Comparison of ENCODE assay signal across 15 cellular contexts in genomic region chr22:41911292-41911611, GRCh38. TPM values are rescaled to one million over a fixed set of nuclear protein-coding genes. Genes with fewer than 3 reads are reported as not detected.
DNase-seq lines count a peak whose midpoint lies in the region; ATAC-seq and TF ChIP-seq lines count a peak whose summit lies in the region.
"Had no signal": no experiment of that assay in that cellular context is flagged by ENCODE, and none has a peak within 500 bp of the region (broad histone marks: within the 10 kb centered on the region; RNA-seq: fewer than 3 reads in every experiment).

No MANE protein-coding gene starts in this region.

- H3K27ac ChIP-seq in SU-DHL-6 (ENCODE audit: low read depth, low read length), result no peak overlapping the region
- H3K27ac ChIP-seq: parathyroid adenoma had no signal

- no peak overlapping the region for H3K27ac Mint-ChIP-seq in activated naive CD4-positive, alpha-beta T cell treated with anti-CD3 and anti-CD28 coated beads, Interleukin-2, amount 50 U/mL, for 24 hours
- H3K27ac Mint-ChIP-seq in immature natural killer cell, result no peak overlapping the region
- peak overlapping the region; percentile 83 for H3K27ac Mint-ChIP-seq in stimulated activated memory B cell treated with anti-CD40 and anti-IgM and Interleukin-4, amounts not matched to agents 10 μg/mL and 1 μg/mL and 100 μg/mL, for 72 hours

- no peak for ATAC-seq in stimulated activated memory B cell treated with anti-CD40 and anti-IgM and Interleukin-4, amounts not matched to agents 10 μg/mL and 1 μg/mL and 100 μg/mL, for 72 hours

- no peaks in the 10 kb centered on the region for H3K27me3 ChIP-seq in SU-DHL-6 (ENCODE audit: low read length)

- no peaks in the 10 kb centered on the region for H3K9me3 Mint-ChIP-seq in activated naive CD4-positive, alpha-beta T cell treated with anti-CD3 and anti-CD28 coated beads, Interleukin-2, amount 50 U/mL, for 24 hours
- no peaks in the 10 kb centered on the region for H3K9me3 Mint-ChIP-seq in immature natural killer cell
- no peaks in the 10 kb centered on the region for H3K9me3 Mint-ChIP-seq in stimulated activated memory B cell treated with anti-CD40 and anti-IgM and Interleukin-4, amounts not matched to agents 10 μg/mL and 1 μg/mL and 100 μg/mL, for 72 hours

- H3K4me3 Mint-ChIP-seq in activated naive CD4-positive, alpha-beta T cell treated with anti-CD3 and anti-CD28 coated beads, Interleukin-2, amount 50 U/mL, for 24 hours, result peak overlapping the region; percentile 70
- H3K4me3 Mint-ChIP-seq in immature natural killer cell, result peak overlapping the region; percentile 58 to 70 (median 66)
- H3K4me3 Mint-ChIP-seq in stimulated activated memory B cell treated with anti-CD40 and anti-IgM and Interleukin-4, amounts not matched to agents 10 μg/mL and 1 μg/mL and 100 μg/mL, for 72 hours, result peak overlapping the region; percentile 72

- H2AFZ ChIP-seq in SU-DHL-6 (ENCODE audit: low read depth, low read length, severe bottlenecking), result no peak overlapping the region
- H2AFZ ChIP-seq: parathyroid adenoma had no signal

- H3K4me3 ChIP-seq in SU-DHL-6 (ENCODE audit: insufficient read depth, low read length, poor library complexity, severe bottlenecking), result no peak overlapping the region

- H3K9me2 ChIP-seq in SU-DHL-6 (replicated peaks; ENCODE audit: insufficient read depth, low read length), result no peaks in the 10 kb centered on the region

- no peaks in the 10 kb centered on the region for H3K36me3 Mint-ChIP-seq in activated naive CD4-positive, alpha-beta T cell treated with anti-CD3 and anti-CD28 coated beads, Interleukin-2, amount 50 U/mL, for 24 hours
- no peaks in the 10 kb centered on the region for H3K36me3 Mint-ChIP-seq in immature natural killer cell
- H3K36me3 Mint-ChIP-seq in stimulated activated memory B cell treated with anti-CD40 and anti-IgM and Interleukin-4, amounts not matched to agents 10 μg/mL and 1 μg/mL and 100 μg/mL, for 72 hours, result peaks cover 12% of the 10 kb centered on the region

- no peak overlapping the region for H3K9ac ChIP-seq in SU-DHL-6 (ENCODE audit: low read length)
- H3K9ac ChIP-seq: parathyroid adenoma had no signal

- no peaks in the 10 kb centered on the region for H3K36me3 ChIP-seq in SU-DHL-6 (ENCODE audit: low read length)

- no peak for TF ChIP-seq CTCF in SU-DHL-6 (IDR thresholded peaks at IDR 0.05; ENCODE audit: insufficient read depth, low read length, poor library complexity, severe bottlenecking)

- H3K4me2 ChIP-seq in SU-DHL-6 (ENCODE audit: low read depth, low read length, poor library complexity, severe bottlenecking), result peak overlapping the region; percentile 29

- H4K20me1 ChIP-seq in SU-DHL-6 (ENCODE audit: low read depth, low read length), result no peaks in the 10 kb centered on the region

- peaks cover 25% of the 10 kb centered on the region for H3K27me3 Mint-ChIP-seq in activated naive CD4-positive, alpha-beta T cell treated with anti-CD3 and anti-CD28 coated beads, Interleukin-2, amount 50 U/mL, for 24 hours
- peaks cover 17 to 27% (median 19%) of the 10 kb centered on the region in 3 donors for H3K27me3 Mint-ChIP-seq in immature natural killer cell (ENCODE audit: low read depth in 3 of 3)
- peaks cover 22% of the 10 kb centered on the region for H3K27me3 Mint-ChIP-seq in stimulated activated memory B cell treated with anti-CD40 and anti-IgM and Interleukin-4, amounts not matched to agents 10 μg/mL and 1 μg/mL and 100 μg/mL, for 72 hours

- no peaks in the 10 kb centered on the region for H3K9me3 ChIP-seq in SU-DHL-6 (ENCODE audit: insufficient read depth, low read length)

- DNase-seq in activated naive CD4-positive, alpha-beta T cell (lab: John Stamatoyannopoulos, UW), result no peak
- DNase-seq in immature natural killer cell (no peak), HCEC 1CT (no peak), 8988T (no peak), epidermal melanocyte (ENCODE audit: insufficient read length, low spot score) (no peak)
- DNase-seq: ACHN, DMS 273 treated with DMSO at 0.1 percent for 48 hours, KG1, NCI-H1105, NCI-H2171, RPMI8226 had no signal

- H3K4me1 Mint-ChIP-seq in activated naive CD4-positive, alpha-beta T cell treated with anti-CD3 and anti-CD28 coated beads, Interleukin-2, amount 50 U/mL, for 24 hours, result peaks cover 28% of the 10 kb centered on the region
- peaks cover 27 to 29% of the 10 kb centered on the region in 2 donors for H3K4me1 Mint-ChIP-seq in immature natural killer cell
- H3K4me1 Mint-ChIP-seq in stimulated activated memory B cell treated with anti-CD40 and anti-IgM and Interleukin-4, amounts not matched to agents 10 μg/mL and 1 μg/mL and 100 μg/mL, for 72 hours, result peaks cover 67% of the 10 kb centered on the region

- H3F3A ChIP-seq in SU-DHL-6 (ENCODE audit: insufficient read depth), result peaks cover 10% of the 10 kb centered on the region

- no peaks in the 10 kb centered on the region for H3K79me2 ChIP-seq in SU-DHL-6 (ENCODE audit: insufficient read depth, low read length)
- H3K79me2 ChIP-seq: parathyroid adenoma had no signal

RNA-seq across cellular contexts. Expression of gene SHISA8, which starts 3.6 kb away (rescaled TPM):
- not detected for polyA plus RNA-seq in immature natural killer cell

RNA-seq across cellular contexts. Expression of gene TNFRSF13C, which starts 15.4 kb away (rescaled TPM):
- not detected for polyA plus RNA-seq in immature natural killer cell

RNA-seq across cellular contexts. Expression of gene CENPM, which starts 35.7 kb away (rescaled TPM):
- 1 to 10 TPM; 4.3 to 9.3 (median 5.5) TPM for polyA plus RNA-seq in immature natural killer cell

RNA-seq across cellular contexts. Expression of gene SEPTIN3, which starts 58.0 kb away (rescaled TPM):
- not detected for polyA plus RNA-seq in immature natural killer cell
